In genomic region chr3:46208167-46208704, GRCh38 we compare ENCODE assay signal across 8 cellular contexts. TPM values are rescaled to one million over a fixed set of nuclear protein-coding genes. Genes with fewer than 3 reads are reported as not detected.
DNase-seq lines count a peak whose midpoint lies in the region; ATAC-seq, FAIRE-seq and TF ChIP-seq lines count a peak whose summit lies in the region.

TSS of gene CCR1 (minus strand) at chr3:46208313. CDS start at chr3:46204313, 4,000 bp downstream.

- H4K20me1 ChIP-seq in OCI-LY7 (ENCODE audit: insufficient read depth, low read length), result no peaks in the 10 kb centered on the region
- H4K20me1 ChIP-seq in K562 (replicated peaks; ENCODE audit: control insufficient read depth, insufficient read depth, low read length), result no peaks in the 10 kb centered on the region

- H3K9me3 ChIP-seq in OCI-LY7 (ENCODE audit: low read length) (no peaks in the 10 kb centered on the region), K562 (replicated peaks; ENCODE audit: control insufficient read depth, insufficient read depth, low read depth, low read length) (no peaks in the 10 kb centered on the region)

- WGBS in K562 (ENCODE audit: insufficient coverage, low coverage, missing lambda C conversion rate), result 0% methylated on average over 3 of the region's 3 CpGs

- H3K9me1 ChIP-seq in K562 (ENCODE audit: control insufficient read depth, insufficient read depth, low read length), result no peaks in the 10 kb centered on the region

- peak; percentile 73 to 75 for TF ChIP-seq RAD21 in K562 (CRISPR knock-in tag; conservative IDR thresholded peaks at IDR 0.05 in 1 of 2, IDR thresholded peaks at IDR 0.05 in 1 of 2)

- H2AFZ ChIP-seq in OCI-LY7 (ENCODE audit: low read length) (no peak within 1 kb of the TSS), K562 (ENCODE audit: low read depth, low read length) (peak within 1 kb of the TSS; percentile 46; the same call in 1 of the 2 replicates)

- BruUV-seq in OCI-LY7 (replicated peaks; lab: Mats Ljungman, UMichigan) (no TSS peak), K562 (replicated peaks; lab: Mats Ljungman, UMichigan) (no TSS peak)

- no peak for TF ChIP-seq POLR2A in K562 (conservative IDR thresholded peaks at IDR 0.05)

- POLR2A ChIA-PET in GM10248 (lab: Yijun Ruan, JAX) (no interaction called here), HEK293T (lab: Yijun Ruan, JAX) (no interaction called here), OCI-LY7 (lab: Charles Lee) (interaction anchor here (0.6 kb wide), 1 partner anchor 9 kb away, joined by 3 read pairs; no protein-coding TSS in a partner anchor), K562 (lab: Yijun Ruan, JAX) (no interaction called here)

- no peaks in the 10 kb centered on the region for H3K36me3 ChIP-seq in OCI-LY7 (ENCODE audit: insufficient read depth, low read length)
- H3K36me3 ChIP-seq in K562 (ENCODE audit: control insufficient read depth, insufficient read depth, low read length), result no peaks in the 10 kb centered on the region

- H3K27ac ChIP-seq in OCI-LY7 (ENCODE audit: low read depth, low read length, poor library complexity, severe bottlenecking) (no peak within 1 kb of the TSS), K562 (ENCODE audit: extremely low read depth, low read depth, low read length) (no peak within 1 kb of the TSS), layer of hippocampus (ENCODE audit: low read depth, low read length) (peak within 1 kb of the TSS; percentile 5)

- H3K4me2 ChIP-seq in OCI-LY7 (ENCODE audit: low read length) (no peak within 1 kb of the TSS), K562 (ENCODE audit: insufficient read depth, low read length) (no peak within 1 kb of the TSS)

- H3K4me3 ChIP-seq in OCI-LY7 (ENCODE audit: low read depth, low read length, poor library complexity, severe bottlenecking) (no peak within 1 kb of the TSS), K562 (no peak within 1 kb of the TSS)

- in situ Hi-C loops in K562 (cut with MboI), result no loop called here

- TF ChIP-seq EP300 in K562 (IDR thresholded peaks at IDR 0.05; ENCODE audit: low read length), result no peak

- H3K9ac ChIP-seq in K562 (ENCODE audit: insufficient read depth in 1 of 2, low read depth in 2 of 2, low read length in 2 of 2), result no peak within 1 kb of the TSS

- peak; percentile 85 for FAIRE-seq in K562 (lab: Jason Lieb, UNC)

- CTCF ChIA-PET in GM10248 (lab: Yijun Ruan, JAX) (interaction anchor here (1.0 to 3.8 kb wide), 30 partner anchors 8 to 200 kb away, joined by 3 to 12 read pairs (median 4); partner anchors contain the start of gene CCR5), HEK293T (lab: Yijun Ruan, JAX) (interaction anchor here (0.6 kb wide), 1 partner anchor 103 kb away, joined by 3 read pairs; no protein-coding TSS in a partner anchor), OCI-LY7 (lab: Charles Lee; ENCODE audit: unreplicated experiment) (no interaction called here), K562 (lab: Yijun Ruan, JAX; ENCODE audit: low intra/inter-chr PET ratio) (interaction anchor here (0.6 to 1.5 kb wide), 4 partner anchors 106 to 969 kb away, joined by 3 to 11 read pairs (median 4); no protein-coding TSS in a partner anchor)

- DNase-seq in GM10248 (ENCODE audit: extremely low spot score) (peak; percentile 67), HEK293T (ENCODE audit: extremely low spot score) (peak; percentile 38), OCI-LY7 (ENCODE audit: low spot score) (peak; percentile 32), K562 (ENCODE audit: extremely low read depth in 1 of 4, low spot score in 3 of 4) (peak in 2 of 4 experiments; percentile 27 to 41), NCI-H2107 treated with DMSO at 0.1 percent for 48 hours (lab: John Stamatoyannopoulos, UW; ENCODE audit: unreplicated experiment) (no peak), NCI-H2171 treated with DMSO at 0.1 percent for 48 hours (lab: John Stamatoyannopoulos, UW) (no peak)
- peak; percentile 40 for DNase-seq in stimulated activated CD8-positive, alpha-beta memory T cell treated with anti-CD3 and anti-CD28 coated beads, Interleukin-4, amount 100 ng/mL, for 24 hours (ENCODE audit: low read depth)

- H3K9me2 ChIP-seq in OCI-LY7 (ENCODE audit: insufficient read depth, low read length), result no peaks in the 10 kb centered on the region

- peaks cover 0 to 13% of the 10 kb centered on the region in 2 experiments; a peak in 3 of 5 replicates for H3K27me3 ChIP-seq in K562 (ENCODE audit: control insufficient read depth in 2 of 2, insufficient read depth in 2 of 2, low read length in 2 of 2)
- no peaks in the 10 kb centered on the region for H3K27me3 ChIP-seq in layer of hippocampus (ENCODE audit: control insufficient read depth, insufficient read depth, low read length)

- peak; percentile 63 for TF ChIP-seq CTCF in GM10248 (IDR thresholded peaks at IDR 0.05; ENCODE audit: control extremely low read depth, extremely low read depth, low read depth, missing control alignments)
- peak; percentile 65 for TF ChIP-seq CTCF in OCI-LY7 (conservative IDR thresholded peaks at IDR 0.05; ENCODE audit: low read length)
- peak; percentile 73 to 81 (median 76) for TF ChIP-seq CTCF in K562 (IDR thresholded peaks at IDR 0.05 in 2 of 3, conservative IDR thresholded peaks at IDR 0.05 in 1 of 3; ENCODE audit: insufficient read depth in 2 of 3, low read depth in 1 of 3, low read length in 3 of 3)

- intact Hi-C loops in OCI-LY7 (cut with micrococcal nuclease; ENCODE audit: unreplicated experiment) (loop anchor here (1.0 kb wide), 1 partner anchor 120 kb away; no protein-coding TSS in a partner anchor), K562 (cut with micrococcal nuclease) (loop anchor here (10.0 kb wide), 2 partner anchors 123 to 1173 kb away; no protein-coding TSS in a partner anchor)

- peak; percentile 89 for ATAC-seq in K562

- H3K79me2 ChIP-seq in OCI-LY7 (ENCODE audit: insufficient read depth, low read depth, low read length) (no peaks in the 10 kb centered on the region), K562 (ENCODE audit: control insufficient read depth, insufficient read depth, low read length) (no peaks in the 10 kb centered on the region)

- H3K4me1 ChIP-seq in OCI-LY7 (ENCODE audit: insufficient read depth, low read length, poor library complexity, severe bottlenecking) (no peaks in the 10 kb centered on the region), K562 (replicated peaks in 1 of 2; ENCODE audit: control insufficient read depth in 2 of 2, insufficient read depth in 2 of 2, low read length in 2 of 2) (no peaks in the 10 kb centered on the region)

TF ChIP-seq in HEK293T, 16 proteins besides CTCF, POLR2A, EP300 and RAD21 (continues in another document):
- TF ChIP-seq FOXM1 (IDR thresholded peaks at IDR 0.05; ENCODE audit: borderline replicate concordance) (no peak), HDGF (IDR thresholded peaks at IDR 0.05; ENCODE audit: borderline replicate concordance) (no peak), ELF4 (IDR thresholded peaks at IDR 0.05) (no peak), LEF1 (IDR thresholded peaks at IDR 0.05; ENCODE audit: borderline replicate concordance) (no peak), TARDBP (IDR thresholded peaks at IDR 0.05) (no peak), PKNOX1 (IDR thresholded peaks at IDR 0.05) (no peak), FOXA1 (IDR thresholded peaks at IDR 0.05) (no peak), FOXK2 (IDR thresholded peaks at IDR 0.05) (no peak)

TF ChIP-seq in K562, 482 proteins besides CTCF, POLR2A, EP300 and RAD21 (continues in another document):
- TF ChIP-seq MAX (CRISPR knock-in tag; IDR thresholded peaks at IDR 0.05) (no peak), MXI1 (IDR thresholded peaks at IDR 0.05; ENCODE audit: low read depth, low read length) (no peak), HMGXB4 (CRISPR knock-in tag; IDR thresholded peaks at IDR 0.05) (no peak), IRF9 (tag; IDR thresholded peaks at IDR 0.05) (no peak)

RNA-seq across cellular contexts. Expression of gene CCR1, which starts in this region (rescaled TPM):
- not detected in 2 replicates for total RNA-seq in OCI-LY7 (2014; rRNA removed; shearing (Covaris generic))
- total RNA-seq in OCI-LY7 (2022) (not detected in 2 replicates), K562 (2014; rRNA removed) (not detected in 2 replicates), K562 (2014; rRNA removed; fragmentation: Illumina TruSeq; extraction: Trizol) (not detected in 2 replicates), K562 (2015; rRNA removed; fragmentation: Illumina TruSeq; extraction: Trizol) (not detected in 2 replicates), K562 (2021) (0.09 TPM in 1 of 2 replicates, not detected in the other)
- total RNA-seq in K562 (2011; cell fraction: chromatin; rRNA removed; ENCODE audit: low replicate concordance), result not detected in 2 replicates
- not detected in 2 replicates for total RNA-seq in K562 (2011; cell fraction: nucleolus; rRNA removed)
- not detected in 2 replicates for total RNA-seq in K562 (2011; cell fraction: nucleoplasm; rRNA removed)
- polyA plus RNA-seq in K562 (2011; rRNA removed) (not detected in 2 replicates), K562 (2014; fragmentation: Illumina TruSeq; extraction: Trizol) (not detected in 2 replicates), K562 (2014; fragmentation: Nextera tagmentation; extraction: Ambion mirVana) (not detected), K562 (2014; rRNA removed) (not detected in 2 replicates)
- not detected in 2 replicates for polyA plus RNA-seq in K562 (2011; cell fraction: cytosol; rRNA removed)
- not detected in 2 replicates for polyA plus RNA-seq in K562 (2011; cell fraction: nucleus; rRNA removed)
- not detected in 2 replicates for polyA plus RNA-seq in K562 (2012)
- polyA minus RNA-seq in K562 (2011; rRNA and poly(A)+ RNA removed), result not detected in 2 replicates
- polyA minus RNA-seq in K562 (2011; cell fraction: cytosol; rRNA and poly(A)+ RNA removed), result not detected in 2 replicates
- polyA minus RNA-seq in K562 (2011; cell fraction: nucleus; rRNA and poly(A)+ RNA removed), result not detected in 2 replicates

Comparison
In these comparisons a context has a peak if more than half of its experiments do, and no peak if none do; other contexts are left out.
1. Peak in DNase-seq in OCI-LY7; RNA of the gene not detected or under 1 TPM.
2. Peak in ATAC-seq in K562; RNA of the gene not detected or under 1 TPM.
3. DNase-seq: peak in GM10248 (single experiment), HEK293T (single experiment) and stimulated activated CD8-positive, alpha-beta memory T cell treated with anti-CD3 and anti-CD28 coated beads, Interleukin-4, amount 100 ng/mL, for 24 hours (single experiment); none in NCI-H2107 treated with DMSO at 0.1 percent for 48 hours (single experiment) and NCI-H2171 treated with DMSO at 0.1 percent for 48 hours (single experiment).
4. Peak in every context shown above with its lines, with median percentiles within 50 percentile points of each other: CTCF ChIP-seq.